ENCODE assay signal across 23 cellular contexts in the genomic region with DNA sequence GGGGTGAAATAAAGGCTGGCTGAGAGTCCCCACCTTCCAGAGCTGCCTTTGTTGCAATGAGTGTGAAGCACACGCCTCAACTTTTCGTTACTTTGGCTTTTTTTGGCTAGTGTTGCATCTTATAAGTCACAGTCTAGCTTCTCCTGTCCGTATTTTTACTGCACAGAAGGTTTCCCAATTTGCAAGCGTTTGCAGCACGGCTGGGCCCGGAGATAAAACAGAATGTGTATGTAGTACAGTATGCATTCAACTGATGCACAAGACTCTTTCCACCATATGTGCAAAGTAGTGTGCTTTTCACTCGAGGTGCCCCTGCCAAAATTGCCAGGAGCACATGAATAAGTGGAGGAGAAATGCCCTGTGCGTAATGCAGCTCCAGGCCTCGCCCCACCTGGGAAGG.
DNase-seq lines count a peak whose midpoint lies in the region; TF ChIP-seq lines count a peak whose summit lies in the region.
"Had no signal": no experiment of that assay in that cellular context is flagged by ENCODE, and none has a peak within 500 bp of the region (broad histone marks: within the 10 kb centered on the region; RNA-seq: fewer than 3 reads in every experiment).

No MANE protein-coding gene starts in this region.

- H2AFZ ChIP-seq in Loucy (ENCODE audit: low read length) (no peak overlapping the region), neuronal stem cell (ENCODE audit: low read length) (no peak overlapping the region), mammary epithelial cell (ENCODE audit: low read depth, low read length) (no peak overlapping the region)

- H3K14ac ChIP-seq in neuronal stem cell (ENCODE audit: low read length) = no peak overlapping the region

- no peak overlapping the region for H4K91ac ChIP-seq in neuronal stem cell (ENCODE audit: low read depth, low read length, poor library complexity)

- no peaks in the 10 kb centered on the region for H3K27me3 ChIP-seq in Loucy (ENCODE audit: insufficient read depth, low read length, poor library complexity, severe bottlenecking)
- H3K27me3 ChIP-seq in neuronal stem cell (ENCODE audit: control insufficient read depth in 3 of 3, insufficient read depth in 3 of 3, low read depth in 1 of 3, low read length in 3 of 3) = no peaks in the 10 kb centered on the region
- H3K27me3 ChIP-seq in mammary epithelial cell (ENCODE audit: insufficient read depth, low read length) = no peaks in the 10 kb centered on the region
- H3K27me3 ChIP-seq: BLaER1 treated with 17β-estradiol and CSF1 and Interleukin-3, amounts not matched to agents 10 nM and 100 nM had no signal

- peaks cover 53% of the 10 kb centered on the region for H3K36me3 Mint-ChIP-seq in brain
- H3K36me3 Mint-ChIP-seq: CD8-positive, alpha-beta T cell had no signal

- H2AK5ac ChIP-seq in neuronal stem cell (ENCODE audit: low read depth, low read length) = peak overlapping the region; percentile 53

- H3K79me1 ChIP-seq in neuronal stem cell (ENCODE audit: low read depth, low read length) = no peaks in the 10 kb centered on the region

- peaks cover 42% of the 10 kb centered on the region for H3K4me1 Mint-ChIP-seq in brain

- no peaks in the 10 kb centered on the region for H3K27me3 Mint-ChIP-seq in brain

- no peaks in the 10 kb centered on the region; the same call in 1 of the 2 replicates for H3K36me3 ChIP-seq in Loucy (ENCODE audit: insufficient read depth, low read length)
- peaks cover 2 to 84% of the 10 kb centered on the region in 2 donors for H3K36me3 ChIP-seq in neuronal stem cell (replicated peaks in 1 of 2; ENCODE audit: control insufficient read depth in 2 of 2, insufficient read depth in 2 of 2, low read length in 2 of 2)
- no peaks in the 10 kb centered on the region for H3K36me3 ChIP-seq in mammary epithelial cell (ENCODE audit: insufficient read depth, low read length)
- H3K36me3 ChIP-seq: BLaER1 treated with 17β-estradiol and CSF1 and Interleukin-3, amounts not matched to agents 10 nM and 100 nM had no signal

- H3K4me3 Mint-ChIP-seq in brain = no peak overlapping the region
- H3K4me3 Mint-ChIP-seq: B cell; CD4-positive, alpha-beta T cell; CD8-positive, alpha-beta T cell had no signal

- intact Hi-C loops in mammary epithelial cell (cut with micrococcal nuclease) = no loop called here

- no peak overlapping the region for H2BK15ac ChIP-seq in neuronal stem cell (ENCODE audit: low read length)

- H3K23ac ChIP-seq in neuronal stem cell (ENCODE audit: low read depth, low read length, poor library complexity) = peak overlapping the region; percentile 50

- peaks cover 6% of the 10 kb centered on the region for H4K20me1 ChIP-seq in Loucy (ENCODE audit: insufficient read depth, low read length, poor library complexity, severe bottlenecking)
- no peaks in the 10 kb centered on the region for H4K20me1 ChIP-seq in mammary epithelial cell (ENCODE audit: insufficient read depth, low read length)
- H4K20me1 ChIP-seq: BLaER1 treated with 17β-estradiol and CSF1 and Interleukin-3, amounts not matched to agents 10 nM and 100 nM had no signal

- H3K79me2 ChIP-seq in Loucy (ENCODE audit: insufficient read depth, low read length) (no peaks in the 10 kb centered on the region), mammary epithelial cell (ENCODE audit: insufficient read depth, low read length) (no peaks in the 10 kb centered on the region)

- H2BK12ac ChIP-seq in neuronal stem cell (ENCODE audit: low read length) = no peak overlapping the region

- no peak overlapping the region for H3K9ac ChIP-seq in Loucy (ENCODE audit: low read depth, low read length, poor library complexity, severe bottlenecking)
- H3K9ac ChIP-seq in neuronal stem cell (ENCODE audit: low read depth, low read length, poor library complexity) = no peak overlapping the region
- no peak overlapping the region for H3K9ac ChIP-seq in mammary epithelial cell (ENCODE audit: insufficient read depth, low read length)
- H3K9ac ChIP-seq: BLaER1 treated with 17β-estradiol and CSF1 and Interleukin-3, amounts not matched to agents 10 nM and 100 nM had no signal

- H3K4me1 ChIP-seq in Loucy (ENCODE audit: insufficient read depth, low read length, poor library complexity, severe bottlenecking) (peaks cover 30% of the 10 kb centered on the region), neuronal stem cell (ENCODE audit: control insufficient read depth in 2 of 2, insufficient read depth in 1 of 2, low read depth in 1 of 2, low read length in 2 of 2) (peaks cover 5 to 12% of the 10 kb centered on the region in 2 donors), mammary epithelial cell (ENCODE audit: insufficient read depth, low read length) (no peaks in the 10 kb centered on the region)
- H3K4me1 ChIP-seq: A549; BLaER1 treated with 17β-estradiol and CSF1 and Interleukin-3, amounts not matched to agents 10 nM and 100 nM; Caco-2 had no signal

- H3K9me3 ChIP-seq in Loucy (ENCODE audit: insufficient read depth, low read depth, low read length) = no peaks in the 10 kb centered on the region
- no peaks in the 10 kb centered on the region for H3K9me3 ChIP-seq in neuronal stem cell (replicated peaks in 1 of 2; ENCODE audit: control insufficient read depth in 2 of 2, insufficient read depth in 1 of 2, low read depth in 1 of 2, low read length in 2 of 2)
- no peaks in the 10 kb centered on the region for H3K9me3 ChIP-seq in mammary epithelial cell (replicated peaks; ENCODE audit: insufficient read depth, low read length)
- H3K9me3 ChIP-seq: A549; BLaER1 treated with 17β-estradiol and CSF1 and Interleukin-3, amounts not matched to agents 10 nM and 100 nM; Caco-2 had no signal

- CTCF ChIA-PET in mammary epithelial cell (lab: Charles Lee; ENCODE audit: low non-redundant PET) = no interaction called here

- TF ChIP-seq CTCF in Loucy (conservative IDR thresholded peaks at IDR 0.05; ENCODE audit: low read length) (no peak), brain (conservative IDR thresholded peaks at IDR 0.05) (no peak), mammary epithelial cell (conservative IDR thresholded peaks at IDR 0.05 in 1 of 2, IDR thresholded peaks at IDR 0.05 in 1 of 2; ENCODE audit: extremely low read depth in 1 of 2, insufficient read depth in 1 of 2, low read depth in 1 of 2, low read length in 2 of 2) (no peak)

- DNase-seq in neuronal stem cell (ENCODE audit: low spot score) (no peak), superior temporal gyrus (ENCODE audit: extremely low spot score) (peak; percentile 53), NCI-H524 (lab: John Stamatoyannopoulos, UW) (no peak), A172 (ENCODE audit: low spot score) (no peak), mammary epithelial cell (no peak), DMS53 (lab: John Stamatoyannopoulos, UW) (no peak)
- DNase-seq: 8988T; AML-193; Caco-2; Calu3; CD4-positive, alpha-beta T cell; CD8-positive, alpha-beta T cell; DMS79; DND-41; EL; GDM1 had no signal

- H3F3A ChIP-seq in Loucy (ENCODE audit: low read depth) = no peaks in the 10 kb centered on the region

- in situ Hi-C loops in mammary epithelial cell (cut with MboI; ENCODE audit: low sequenced_read_pairs in 2 of 2) = no loop called here

- H3K4me2 ChIP-seq in Loucy (ENCODE audit: low read depth, low read length, poor library complexity, severe bottlenecking) (peak overlapping the region; percentile 10), neuronal stem cell (ENCODE audit: insufficient read depth, low read length, poor library complexity, severe bottlenecking) (no peak overlapping the region), mammary epithelial cell (ENCODE audit: insufficient read depth, low read depth, low read length) (no peak overlapping the region)
- H3K4me2 ChIP-seq: A549; BLaER1 treated with 17β-estradiol and CSF1 and Interleukin-3, amounts not matched to agents 10 nM and 100 nM had no signal

- no peak overlapping the region for H4K8ac ChIP-seq in neuronal stem cell (ENCODE audit: low read depth, low read length)

- no CpG with 5 or more reads among the region's 9 CpGs for WGBS in neuronal stem cell (ENCODE audit: extremely low coverage in 2 of 2, insufficient read length in 2 of 2, insufficient replicate concordance in 1 of 2), 2 donors
- 90% methylated on average over 6 of the region's 9 CpGs for WGBS in mammary epithelial cell (ENCODE audit: low coverage, missing lambda C conversion rate)

- H3K9me3 Mint-ChIP-seq in brain = no peaks in the 10 kb centered on the region
- H3K9me3 Mint-ChIP-seq: CD4-positive, alpha-beta T cell; CD8-positive, alpha-beta T cell had no signal

- peak overlapping the region in 3 of 5 experiments; percentile 33 to 77 (median 40) for H3K27ac Mint-ChIP-seq in brain
- H3K27ac Mint-ChIP-seq: B cell; CD4-positive, alpha-beta T cell; CD8-positive, alpha-beta T cell had no signal

- H3K4ac ChIP-seq in neuronal stem cell (ENCODE audit: low read length) = no peak overlapping the region

- no peak overlapping the region for H2BK5ac ChIP-seq in neuronal stem cell (ENCODE audit: low read length)

- H3K9me2 ChIP-seq in Loucy (replicated peaks; ENCODE audit: low read depth, low read length) = no peaks in the 10 kb centered on the region

- H2BK120ac ChIP-seq in neuronal stem cell (ENCODE audit: low read depth, low read length) = no peak overlapping the region

- H3K4me3 ChIP-seq in Loucy (ENCODE audit: low read length, poor library complexity, severe bottlenecking) (no peak overlapping the region), neuronal stem cell (ENCODE audit: low read length in 2 of 2) (no peak overlapping the region), mammary epithelial cell (replicated peaks in 1 of 3; ENCODE audit: insufficient read depth in 1 of 3, low read depth in 2 of 3, low read length in 3 of 3) (no peak overlapping the region)
- H3K4me3 ChIP-seq: A549; BLaER1 treated with 17β-estradiol and CSF1 and Interleukin-3, amounts not matched to agents 10 nM and 100 nM; GM12878 had no signal

- dilution Hi-C loops in mammary epithelial cell (cut with HindIII; ENCODE audit: low sequenced_read_pairs) = no loop called here

- H3K27ac ChIP-seq in neuronal stem cell (replicated peaks; ENCODE audit: low read length) (no peak overlapping the region), mammary epithelial cell (ENCODE audit: insufficient read depth, low read depth, low read length) (no peak overlapping the region)
- H3K27ac ChIP-seq: A549; BLaER1 treated with 17β-estradiol and CSF1 and Interleukin-3, amounts not matched to agents 10 nM and 100 nM; C4-2B had no signal

- peak overlapping the region; percentile 11 for H3K18ac ChIP-seq in neuronal stem cell (ENCODE audit: low read length)

- no TSS peak for BruUV-seq in mammary epithelial cell (replicated peaks; lab: Mats Ljungman, UMichigan)
